In genomic region chr16:1378087-1378803, GRCh38 we compare ENCODE assay signal across 8 cellular contexts. TPM values are rescaled to one million over a fixed set of nuclear protein-coding genes. Genes with fewer than 3 reads are reported as not detected.
DNase-seq lines count a peak whose midpoint lies in the region; ATAC-seq and TF ChIP-seq lines count a peak whose summit lies in the region.

No MANE protein-coding gene starts in this region.

- H3K9me3 Mint-ChIP-seq in Calu3 (ENCODE audit: low read depth, unreplicated experiment) (no peaks in the 10 kb centered on the region), nephron progenitor cell (no peaks in the 10 kb centered on the region)

- H3K4me3 ChIP-seq in MG63 = peak overlapping the region; percentile 93
- peak overlapping the region in 52 of 59 donors; percentile 28 to 70 (median 57) for H3K4me3 ChIP-seq in dorsolateral prefrontal cortex

- no peak for DNase-seq in Calu3
- DNase-seq in MG63 = no peak
- no peak for DNase-seq in dorsolateral prefrontal cortex
- no peak for DNase-seq in nephron progenitor cell
- no peak for DNase-seq in COR-L47 (lab: John Stamatoyannopoulos, UW)
- no peak for DNase-seq in H4 (ENCODE audit: low spot score)
- no peak for DNase-seq in effector CD8-positive, alpha-beta T cell (lab: John Stamatoyannopoulos, UW)

- CTCF ChIA-PET in Calu3 (lab: Charles Lee) = interaction anchor here (0.6 to 1.7 kb wide), 2 partner anchors 13 to 15 kb away, joined by 3 to 4 read pairs; no protein-coding TSS in a partner anchor

- H3K27me3 Mint-ChIP-seq in Calu3 (ENCODE audit: unreplicated experiment) (no peaks in the 10 kb centered on the region), nephron progenitor cell (ENCODE audit: low read depth, poor library complexity) (peaks cover 20% of the 10 kb centered on the region)

- no peaks in the 10 kb centered on the region for H3K9me3 ChIP-seq in MG63

- intact Hi-C loops in Calu3 (cut with micrococcal nuclease; ENCODE audit: unreplicated experiment) (no loop called here), dorsolateral prefrontal cortex (cut with DNase I) (no loop called here)

- TF ChIP-seq CTCF in Calu3 (IDR thresholded peaks at IDR 0.05; ENCODE audit: unreplicated experiment) (no peak), dorsolateral prefrontal cortex (IDR thresholded peaks at IDR 0.05 in 54 of 56, conservative IDR thresholded peaks at IDR 0.05 in 2 of 56; ENCODE audit: low read depth in 1 of 56, partially characterized antibody in 56 of 56) (no peak), nephron progenitor cell (IDR thresholded peaks at IDR 0.05) (no peak)

- TSS peak; percentile 84 for BruUV-seq in Calu3 (replicated peaks; lab: Mats Ljungman, UMichigan)

- H3K4me3 Mint-ChIP-seq in Calu3 (ENCODE audit: low read depth, unreplicated experiment) (peak overlapping the region; percentile 73), nephron progenitor cell (peak overlapping the region; percentile 78)

- no peak for ATAC-seq in HG03097 (IDR thresholded peaks at IDR 0.05; ENCODE audit: low FRiP score, unreplicated experiment)

- H3K27ac Mint-ChIP-seq in Calu3 (ENCODE audit: unreplicated experiment) = peak overlapping the region; percentile 75
- H3K27ac Mint-ChIP-seq in nephron progenitor cell = no peak overlapping the region

- H3K36me3 ChIP-seq in MG63 = peaks cover 13% of the 10 kb centered on the region

- H3K27ac ChIP-seq in dorsolateral prefrontal cortex = peak overlapping the region in 38 of 59 donors; percentile 8 to 87 (median 56)

- H3K27me3 ChIP-seq in MG63 = no peaks in the 10 kb centered on the region
- H3K27me3 ChIP-seq in dorsolateral prefrontal cortex = no peaks in the 10 kb centered on the region

- H3K36me3 Mint-ChIP-seq in Calu3 (ENCODE audit: insufficient read depth, unreplicated experiment) (peaks cover 28% of the 10 kb centered on the region), nephron progenitor cell (ENCODE audit: low read depth) (no peaks in the 10 kb centered on the region)

- H3K4me1 Mint-ChIP-seq in Calu3 (ENCODE audit: low read depth, unreplicated experiment) (peaks cover 16% of the 10 kb centered on the region), nephron progenitor cell (peaks cover 18% of the 10 kb centered on the region)

RNA-seq across cellular contexts. Expression of gene GNPTG, which starts 26.5 kb away (rescaled TPM):
- total RNA-seq in Calu3 (2022) = 63.9 and 80.2 TPM in 2 replicates
- total RNA-seq in MG63 (2014; rRNA removed; shearing (Covaris generic); ENCODE audit: low replicate concordance) = 40.9 and 52.2 TPM in 2 replicates
- total RNA-seq in dorsolateral prefrontal cortex = 100 to 1,000 TPM in 112 of 120 experiments, 10 to 100 TPM in 8; 85.9 to 151 (median 118) TPM
- total RNA-seq in H4 (2014; rRNA removed; shearing (Covaris generic)) = 27.9 and 37.1 TPM in 2 replicates

RNA-seq across cellular contexts. Expression of gene TSR3, which starts 26.6 kb away (rescaled TPM):
- total RNA-seq in Calu3 (2022) = 59.4 and 72.4 TPM in 2 replicates
- 138 and 174 TPM in 2 replicates for total RNA-seq in MG63 (2014; rRNA removed; shearing (Covaris generic); ENCODE audit: low replicate concordance)
- total RNA-seq in dorsolateral prefrontal cortex = 10 to 100 TPM; 30.3 to 68.2 (median 46.8) TPM
- total RNA-seq in H4 (2014; rRNA removed; shearing (Covaris generic)) = 41.5 and 53.8 TPM in 2 replicates

RNA-seq across cellular contexts. Expression of gene UNKL, which starts 36.3 kb away (rescaled TPM):
- total RNA-seq in Calu3 (2022) = 35.5 TPM in 2 replicates
- total RNA-seq in MG63 (2014; rRNA removed; shearing (Covaris generic); ENCODE audit: low replicate concordance) = 10.5 and 16.2 TPM in 2 replicates
- 10 to 100 TPM; 25.4 to 69.9 (median 43.8) TPM for total RNA-seq in dorsolateral prefrontal cortex
- total RNA-seq in H4 (2014; rRNA removed; shearing (Covaris generic)) = 12.4 and 14.4 TPM in 2 replicates

RNA-seq across cellular contexts. Expression of gene UQCC4, which starts 42.3 kb away (rescaled TPM):
- 16.6 and 23.4 TPM in 2 replicates for total RNA-seq in Calu3 (2022)
- total RNA-seq in MG63 (2014; rRNA removed; shearing (Covaris generic); ENCODE audit: low replicate concordance) = 28.1 and 52.9 TPM in 2 replicates
- 10 to 100 TPM in 99 of 120 experiments, 1 to 10 TPM in 21; 6.3 to 19.7 (median 12.3) TPM for total RNA-seq in dorsolateral prefrontal cortex
- total RNA-seq in H4 (2014; rRNA removed; shearing (Covaris generic)) = 24.8 and 40.7 TPM in 2 replicates

RNA-seq across cellular contexts. Expression of gene BAIAP3, which starts 44.8 kb away (rescaled TPM):
- total RNA-seq in Calu3 (2022) = 2.4 and 7.0 TPM in 2 replicates
- 1.1 TPM in 1 of 2 replicates, not detected in the other for total RNA-seq in MG63 (2014; rRNA removed; shearing (Covaris generic); ENCODE audit: low replicate concordance)
- 100 to 1,000 TPM in 100 of 120 experiments, 10 to 100 TPM in 20; 24.1 to 289 (median 137) TPM for total RNA-seq in dorsolateral prefrontal cortex
- total RNA-seq in H4 (2014; rRNA removed; shearing (Covaris generic)) = 0.06 and 1.3 TPM in 2 replicates
